Comparison of ENCODE assay signal across 18 cellular contexts in genomic region chr5:999724-1000123, GRCh38. TPM values are rescaled to one million over a fixed set of nuclear protein-coding genes. Genes with fewer than 3 reads are reported as not detected.
A peak's percentile ranks its signal among the peaks of the same experiment; 100 is the strongest.
DNase-seq lines count a peak whose midpoint lies in the region; ATAC-seq and TF ChIP-seq lines count a peak whose summit lies in the region.
"Had no signal": no experiment of that assay in that cellular context is flagged by ENCODE, and none has a peak within 500 bp of the region (broad histone marks: within the 10 kb centered on the region; RNA-seq: fewer than 3 reads in every experiment).

No MANE protein-coding gene starts in this region.

- H3K27ac ChIP-seq in sigmoid colon = no peak overlapping the region

- no peaks in the 10 kb centered on the region for H3K9me3 ChIP-seq in sigmoid colon
- H3K9me3 ChIP-seq: Caco-2 had no signal

- no peak for TF ChIP-seq CTCF in sigmoid colon (IDR thresholded peaks at IDR 0.05)

- TF ChIP-seq POLR2A in sigmoid colon (IDR thresholded peaks at IDR 0.05) = no peak

- H3K4me1 ChIP-seq in sigmoid colon = peaks cover 0 to 31% (median 21%) of the 10 kb centered on the region in 4 donors

- intact Hi-C loops in sigmoid colon (cut with DNase I) = loop anchor here (10.0 kb wide), 1 partner anchor 115 kb away; the partner anchor contains the start of gene SLC12A7

- no peaks in the 10 kb centered on the region for H3K27me3 ChIP-seq in sigmoid colon

- ATAC-seq in activated CD4-positive, CD25-positive, alpha-beta regulatory T cell treated with anti-CD3 and anti-CD28 coated beads, Interleukin-2, amount 50 U/mL, for 24 hours = no peak

- 94 to 96% methylated on average over 5 of the region's 5 CpGs for WGBS in sigmoid colon, 2 donors

- H3K4me3 ChIP-seq in sigmoid colon = no peak overlapping the region

- H3K36me3 ChIP-seq in sigmoid colon = no peaks in the 10 kb centered on the region

- no peak for TF ChIP-seq EP300 in sigmoid colon (IDR thresholded peaks at IDR 0.05)

- peak; percentile 24 for DNase-seq in activated CD4-positive, CD25-positive, alpha-beta regulatory T cell treated with anti-CD3 and anti-CD28 coated beads, Interleukin-2, amount 50 U/mL, for 72 hours
- DNase-seq in mesenteric fat pad (ENCODE audit: low spot score) (peak; percentile 20), sigmoid colon (peak; percentile 40), ureter (ENCODE audit: low spot score) (peak; percentile 29), putamen (ENCODE audit: low spot score) (no peak), NCI-H524 treated with DMSO at 0.1 percent for 48 hours (lab: John Stamatoyannopoulos, UW) (no peak), pons (ENCODE audit: low spot score) (no peak)
- DNase-seq: CD4-positive, CD25-positive, alpha-beta regulatory T cell; GDM1; MM.1S; NCI-H1105 treated with DMSO at 0.1 percent for 48 hours; NCI-H1694; NCI-H510A; NCI-H82; SHP77 had no signal

RNA-seq across cellular contexts. Expression of gene NKD2, which starts 8.9 kb away (rescaled TPM):
- total RNA-seq in mesenteric fat pad = 17.1 TPM
- 1 to 10 TPM in 3 of 4 donors, under 1 TPM in 1; 0.71 to 4.4 (median 2.0) TPM for total RNA-seq in sigmoid colon
- polyA plus RNA-seq in sigmoid colon = 1 to 10 TPM in 2 of 3 donors, under 1 TPM in 1; 0.60 to 4.0 (median 1.8) TPM
- total RNA-seq in ureter = 14.2 TPM
- total RNA-seq: CD4-positive, CD25-positive, alpha-beta regulatory T cell; LHCN-M2 had no signal
- polyA plus RNA-seq: CD4-positive, CD25-positive, alpha-beta regulatory T cell had no signal

Comparison
In these comparisons a context has a peak if more than half of its experiments do, and no peak if none do; other contexts are left out.
1. DNase-seq: peak in activated CD4-positive, CD25-positive, alpha-beta regulatory T cell treated with anti-CD3 and anti-CD28 coated beads, Interleukin-2, amount 50 U/mL, for 72 hours (single experiment), mesenteric fat pad (single experiment), sigmoid colon (single experiment) and ureter (single experiment); none in putamen (single experiment), NCI-H524 treated with DMSO at 0.1 percent for 48 hours (single experiment) and pons (single experiment).